In the genomic region with DNA sequence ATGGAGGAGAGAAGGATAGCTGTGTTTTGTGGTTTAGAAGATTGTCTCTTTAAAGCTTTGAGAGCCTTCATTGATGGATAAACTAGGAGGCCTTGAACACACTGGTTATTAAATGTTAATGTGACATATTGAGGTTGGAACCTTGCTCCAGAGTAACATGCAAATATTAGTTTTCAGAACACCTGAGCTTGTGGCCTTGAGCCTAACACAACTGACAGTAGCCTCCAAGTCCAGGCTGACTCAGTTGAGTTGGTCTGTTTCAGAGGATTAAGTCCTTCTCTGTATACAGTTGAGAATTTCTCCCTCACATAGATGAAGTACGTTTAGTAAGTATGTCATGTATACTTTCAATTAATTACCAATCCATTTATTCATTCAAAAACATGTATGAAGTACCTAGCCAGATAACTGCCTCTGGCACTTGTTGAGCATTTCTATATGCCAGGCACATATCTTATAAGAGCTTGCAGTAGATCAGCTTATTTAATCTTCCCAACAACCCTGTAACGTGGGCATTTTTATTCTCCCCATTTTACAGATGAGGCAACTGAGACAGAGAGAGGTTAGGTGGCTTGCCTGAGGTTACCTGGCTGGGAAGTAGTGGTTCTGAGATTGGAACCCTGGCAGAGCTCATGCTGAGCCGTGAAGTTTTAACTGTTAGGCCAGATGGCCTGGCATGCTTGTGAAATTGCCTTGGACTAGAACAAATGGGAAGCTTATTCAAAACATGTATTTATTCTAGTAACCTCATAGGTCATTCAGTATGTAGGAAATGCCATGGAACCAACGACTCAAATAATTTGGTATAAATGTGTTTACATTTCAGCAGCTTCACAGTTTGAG, we compare ENCODE assay signal across 12 cellular contexts.
DNase-seq lines count a peak whose midpoint lies in the region; ATAC-seq and TF ChIP-seq lines count a peak whose summit lies in the region.
"Had no signal": no experiment of that assay in that cellular context is flagged by ENCODE, and none has a peak within 500 bp of the region (broad histone marks: within the 10 kb centered on the region; RNA-seq: fewer than 3 reads in every experiment).

No MANE protein-coding gene starts in this region.

- peak; percentile 20 for ATAC-seq in stimulated activated naive CD8-positive, alpha-beta T cell treated with anti-CD3 and anti-CD28 coated beads, Interleukin-15, amount 100 ng/mL, for 72 hours
- no peak for ATAC-seq in GM19328 (IDR thresholded peaks at IDR 0.05; ENCODE audit: unreplicated experiment)

- peaks cover 6% of the 10 kb centered on the region for H3K4me1 Mint-ChIP-seq in T-helper 1 cell treated with Interleukin-12 subunit alpha and Interleukin-12 subunit beta and Interleukin-4 antibody, amounts not matched to agents 30 μg/mL and 1 μg/mL, for 36 hours (ENCODE audit: low read depth)
- H3K4me1 Mint-ChIP-seq in stimulated activated naive CD8-positive, alpha-beta T cell treated with anti-CD3 and anti-CD28 coated beads, Interleukin-15, amount 100 ng/mL, for 72 hours, result no peaks in the 10 kb centered on the region

- H3K27ac ChIP-seq in SK-N-MC, result peak overlapping the region; percentile 26

- DNase-seq in T-helper 1 cell (no peak), SK-N-MC (ENCODE audit: low read depth, low spot score) (no peak), fibroblast of the aortic adventitia (ENCODE audit: low read depth) (peak; percentile 42), GOT3 (lab: John Stamatoyannopoulos, UW) (no peak), KG1 (lab: John Stamatoyannopoulos, UW) (no peak)
- no peak for DNase-seq in stimulated activated naive CD8-positive, alpha-beta T cell treated with anti-CD3 and anti-CD28 coated beads, Interleukin-15, amount 100 ng/mL, for 72 hours
- DNase-seq: activated CD4-positive, alpha-beta T cell treated with anti-CD3 and anti-CD28 coated beads for 4 hours; activated naive CD4-positive, alpha-beta T cell; SIG-M5 had no signal

- H3K4me3 ChIP-seq in SK-N-MC (no peak overlapping the region), fibroblast of the aortic adventitia (ENCODE audit: low read depth, low read length) (no peak overlapping the region)

- no peak overlapping the region for H3K9ac ChIP-seq in SK-N-MC (ENCODE audit: insufficient read length)

- H3K27ac Mint-ChIP-seq in T-helper 1 cell treated with Interleukin-12 subunit alpha and Interleukin-12 subunit beta and Interleukin-4 antibody, amounts not matched to agents 30 μg/mL and 1 μg/mL, for 36 hours, result peak overlapping the region; percentile 45
- H3K27ac Mint-ChIP-seq in stimulated activated naive CD8-positive, alpha-beta T cell treated with anti-CD3 and anti-CD28 coated beads, Interleukin-15, amount 100 ng/mL, for 72 hours, result no peak overlapping the region
- H3K27ac Mint-ChIP-seq: dendritic cell treated with granulocyte-macrophage colony-stimulating factor and Interleukin-4, amounts not matched to agents 40 ng/mL and 50 ng/mL, for 4 days had no signal

- peaks cover 23% of the 10 kb centered on the region for H3K36me3 Mint-ChIP-seq in T-helper 1 cell treated with Interleukin-12 subunit alpha and Interleukin-12 subunit beta and Interleukin-4 antibody, amounts not matched to agents 30 μg/mL and 1 μg/mL, for 36 hours (ENCODE audit: low read depth)

- no peak for TF ChIP-seq CTCF in fibroblast of the aortic adventitia (IDR thresholded peaks at IDR 0.05; ENCODE audit: insufficient read depth, low read length)

- H3K9me3 Mint-ChIP-seq in T-helper 1 cell treated with Interleukin-12 subunit alpha and Interleukin-12 subunit beta and Interleukin-4 antibody, amounts not matched to agents 30 μg/mL and 1 μg/mL, for 36 hours, result no peaks in the 10 kb centered on the region
- H3K9me3 Mint-ChIP-seq in stimulated activated naive CD8-positive, alpha-beta T cell treated with anti-CD3 and anti-CD28 coated beads, Interleukin-15, amount 100 ng/mL, for 72 hours, result no peaks in the 10 kb centered on the region
- H3K9me3 Mint-ChIP-seq: dendritic cell treated with granulocyte-macrophage colony-stimulating factor and Interleukin-4, amounts not matched to agents 40 ng/mL and 50 ng/mL, for 4 days had no signal

- H3K4me3 Mint-ChIP-seq in T-helper 1 cell treated with Interleukin-12 subunit alpha and Interleukin-12 subunit beta and Interleukin-4 antibody, amounts not matched to agents 30 μg/mL and 1 μg/mL, for 36 hours, result no peak overlapping the region
- no peak overlapping the region for H3K4me3 Mint-ChIP-seq in stimulated activated naive CD8-positive, alpha-beta T cell treated with anti-CD3 and anti-CD28 coated beads, Interleukin-15, amount 100 ng/mL, for 72 hours
- H3K4me3 Mint-ChIP-seq: dendritic cell treated with granulocyte-macrophage colony-stimulating factor and Interleukin-4, amounts not matched to agents 40 ng/mL and 50 ng/mL, for 4 days had no signal

- H3K36me3 ChIP-seq in SK-N-MC (ENCODE audit: insufficient read depth, low read length), result no peaks in the 10 kb centered on the region; the same call in 1 of the 2 replicates

- H3K9me3 ChIP-seq in SK-N-MC (ENCODE audit: low read depth, low read length), result no peaks in the 10 kb centered on the region

- H3K27me3 Mint-ChIP-seq in T-helper 1 cell treated with Interleukin-12 subunit alpha and Interleukin-12 subunit beta and Interleukin-4 antibody, amounts not matched to agents 30 μg/mL and 1 μg/mL, for 36 hours (ENCODE audit: low read depth), result no peaks in the 10 kb centered on the region
- H3K27me3 Mint-ChIP-seq in stimulated activated naive CD8-positive, alpha-beta T cell treated with anti-CD3 and anti-CD28 coated beads, Interleukin-15, amount 100 ng/mL, for 72 hours, result no peaks in the 10 kb centered on the region
- H3K27me3 Mint-ChIP-seq: dendritic cell treated with granulocyte-macrophage colony-stimulating factor and Interleukin-4, amounts not matched to agents 40 ng/mL and 50 ng/mL, for 4 days had no signal
